In the genomic region with DNA sequence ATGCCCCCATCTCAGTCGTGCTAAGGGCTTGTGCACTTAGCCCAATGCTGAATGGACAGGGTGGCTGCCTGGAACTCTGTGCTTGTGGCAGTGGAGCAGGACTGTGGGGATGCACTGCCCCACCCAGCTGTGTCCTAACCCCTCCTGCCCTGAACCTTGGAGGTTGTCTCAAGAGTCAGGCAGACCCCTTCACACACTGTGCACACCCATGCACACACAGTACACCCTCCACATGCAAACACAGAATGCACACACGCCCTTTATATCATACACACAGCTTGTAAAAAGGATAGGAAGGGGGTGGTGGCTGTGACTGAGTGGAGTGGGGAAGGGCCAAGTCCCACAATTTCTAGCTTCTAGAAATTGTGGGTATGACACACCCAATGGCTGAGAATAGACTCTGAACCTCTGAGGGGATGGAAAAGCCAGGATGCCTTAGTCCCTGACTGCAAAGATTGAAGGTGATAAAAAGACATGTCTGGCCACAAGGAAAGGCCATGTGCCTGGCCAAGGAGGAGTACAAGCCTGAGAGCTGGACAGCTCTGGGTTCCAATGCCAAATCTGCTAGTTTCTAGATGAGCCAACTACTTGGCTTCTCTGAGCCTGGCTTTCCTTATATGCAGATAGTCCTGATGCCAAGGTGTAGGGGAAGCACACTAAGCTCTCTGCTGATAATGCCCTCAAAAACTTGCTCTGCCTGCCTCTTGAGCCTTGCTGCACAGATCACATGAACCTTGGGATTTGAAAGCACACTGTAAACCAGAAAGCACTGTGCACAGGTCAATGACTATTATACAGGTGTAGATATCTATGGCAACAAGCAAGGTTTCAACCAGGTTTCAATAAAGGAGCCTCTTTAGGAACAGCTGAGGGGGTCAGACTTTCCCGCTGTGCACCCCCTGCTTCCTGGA, we compare ENCODE assay signal across 13 cellular contexts. TPM values are rescaled to one million over a fixed set of nuclear protein-coding genes. Genes with fewer than 3 reads are reported as not detected.
DNase-seq lines count a peak whose midpoint lies in the region; ATAC-seq, FAIRE-seq and TF ChIP-seq lines count a peak whose summit lies in the region.
"Had no signal": no experiment of that assay in that cellular context is flagged by ENCODE, and none has a peak within 500 bp of the region (broad histone marks: within the 10 kb centered on the region; RNA-seq: fewer than 3 reads in every experiment).

No MANE protein-coding gene starts in this region.

- TF ChIP-seq RAD21 in H1 (IDR thresholded peaks at IDR 0.05 in 1 of 2, conservative IDR thresholded peaks at IDR 0.05 in 1 of 2; ENCODE audit: low read depth in 2 of 2, low read length in 2 of 2), result no peak

- no peaks in the 10 kb centered on the region for H3K9me3 ChIP-seq in H1 (ENCODE audit: insufficient read depth in 2 of 2, low read depth in 1 of 2, low read length in 1 of 2)
- H3K9me3 ChIP-seq in effector memory CD4-positive, alpha-beta T cell (ENCODE audit: control insufficient read depth, low read length), result no peaks in the 10 kb centered on the region
- H3K9me3 ChIP-seq: SJSA1 had no signal

- no peak overlapping the region for H3K9ac ChIP-seq in H1 (replicated peaks in 1 of 4; ENCODE audit: extremely low read depth in 1 of 4, low read depth in 3 of 4, low read length in 3 of 4)

- H3K27ac Mint-ChIP-seq in HFFc6, result no peak overlapping the region; the same call in 1 of the 2 replicates
- H3K27ac Mint-ChIP-seq in natural killer cell treated with Interleukin-12 subunit alpha and Interleukin-12 subunit beta and Interleukin-15 and Interleukin-18, amount 100 ng/mL, for 72 hours, result no peak overlapping the region
- H3K27ac Mint-ChIP-seq: natural killer cell had no signal

- H2BK5ac ChIP-seq in H1 (ENCODE audit: low read depth, low read length), result no peak overlapping the region

- 77% methylated on average over 3 of the region's 3 CpGs; no CpG with 5 or more reads in 1 of the 2 experiments for WGBS in H1 (ENCODE audit: extremely low coverage in 1 of 2, insufficient coverage in 1 of 2, insufficient read length in 1 of 2, insufficient replicate concordance in 2 of 2, low coverage in 1 of 2, low lambda C conversion rate in 2 of 2, missing lambda C conversion rate in 1 of 2), 2 experiments

- TF ChIP-seq EP300 in H1 (IDR thresholded peaks at IDR 0.05; ENCODE audit: borderline replicate concordance in 1 of 2, low read depth in 2 of 2, low read length in 2 of 2), result no peak

- H3K36me3 Mint-ChIP-seq in HFFc6 (ENCODE audit: low read depth), result peaks cover 5% of the 10 kb centered on the region
- H3K36me3 Mint-ChIP-seq in natural killer cell treated with Interleukin-12 subunit alpha and Interleukin-12 subunit beta and Interleukin-15 and Interleukin-18, amount 100 ng/mL, for 72 hours, result no peaks in the 10 kb centered on the region
- H3K36me3 Mint-ChIP-seq: natural killer cell had no signal

- H2AFZ ChIP-seq in H1 (ENCODE audit: low read length), result no peak overlapping the region

- H3K4me3 Mint-ChIP-seq in HFFc6, result no peak overlapping the region
- no peak overlapping the region for H3K4me3 Mint-ChIP-seq in natural killer cell treated with Interleukin-12 subunit alpha and Interleukin-12 subunit beta and Interleukin-15 and Interleukin-18, amount 100 ng/mL, for 72 hours
- H3K4me3 Mint-ChIP-seq: natural killer cell had no signal

- H3K4ac ChIP-seq in H1 (replicated peaks; ENCODE audit: insufficient read length, low read depth, low read length), result no peak overlapping the region

- H3K27me3 Mint-ChIP-seq in HFFc6 (ENCODE audit: insufficient read depth), result no peaks in the 10 kb centered on the region
- peaks cover 7 to 12% of the 10 kb centered on the region in 2 donors for H3K27me3 Mint-ChIP-seq in natural killer cell treated with Interleukin-12 subunit alpha and Interleukin-12 subunit beta and Interleukin-15 and Interleukin-18, amount 100 ng/mL, for 72 hours

- no peaks in the 10 kb centered on the region for H3K9me3 Mint-ChIP-seq in HFFc6
- no peaks in the 10 kb centered on the region for H3K9me3 Mint-ChIP-seq in natural killer cell treated with Interleukin-12 subunit alpha and Interleukin-12 subunit beta and Interleukin-15 and Interleukin-18, amount 100 ng/mL, for 72 hours

- peaks cover 5% of the 10 kb centered on the region; the same call in 1 of the 2 replicates for H3K79me1 ChIP-seq in H1 (ENCODE audit: low read depth, low read length)

- no peaks in the 10 kb centered on the region for H3K23me2 ChIP-seq in H1 (ENCODE audit: low read depth, low read length)

- TF ChIP-seq POLR2A in H1 (IDR thresholded peaks at IDR 0.05; ENCODE audit: control extremely low read depth in 1 of 2, low read depth in 2 of 2, low read length in 2 of 2), result no peak; a peak in 1 of 3 replicates

- peaks cover 12% of the 10 kb centered on the region for H3K4me1 Mint-ChIP-seq in HFFc6 (ENCODE audit: low read depth)
- H3K4me1 Mint-ChIP-seq in natural killer cell treated with Interleukin-12 subunit alpha and Interleukin-12 subunit beta and Interleukin-15 and Interleukin-18, amount 100 ng/mL, for 72 hours (ENCODE audit: low read depth in 2 of 2), result no peaks in the 10 kb centered on the region
- H3K4me1 Mint-ChIP-seq: natural killer cell had no signal

- H2BK120ac ChIP-seq in H1 (replicated peaks; ENCODE audit: low read depth, low read length), result no peak overlapping the region

- DNase-seq in HFFc6 (peak; percentile 6), H1 (ENCODE audit: low read depth in 1 of 2, low spot score in 2 of 2) (no peak), NCI-H2107 (lab: John Stamatoyannopoulos, UW) (no peak), HEK293T (ENCODE audit: extremely low spot score) (no peak)
- DNase-seq in natural killer cell treated with Interleukin-12 subunit alpha and Interleukin-12 subunit beta and Interleukin-15 and Interleukin-18, amount 100 ng/mL, for 72 hours (ENCODE audit: low spot score), result no peak
- no peak for DNase-seq in effector memory CD4-positive, alpha-beta T cell
- DNase-seq: activated CD8-positive, alpha-beta memory T cell treated with anti-CD3 and anti-CD28 coated beads, Interleukin-2, amount 50 U/mL, for 4 hours; natural killer cell; NCI-H510A; stimulated activated CD8-positive, alpha-beta memory T cell treated with anti-CD3 and anti-CD28 coated beads, Interleukin-4, amount 100 ng/mL, for 48 hours had no signal

- no peak overlapping the region for H3K14ac ChIP-seq in H1 (ENCODE audit: insufficient read length)

- no peak overlapping the region for H3K4me3 ChIP-seq in H1 (ENCODE audit: extremely low read depth in 1 of 4, insufficient read depth in 2 of 4, low read depth in 3 of 4, low read length in 4 of 4)
- no peak overlapping the region for H3K4me3 ChIP-seq in effector memory CD4-positive, alpha-beta T cell (ENCODE audit: insufficient read depth, low read depth, low read length, poor library complexity, severe bottlenecking)
- H3K4me3 ChIP-seq: SJSA1 had no signal

- H4K91ac ChIP-seq in H1 (replicated peaks; ENCODE audit: insufficient read length, low read length), result no peak overlapping the region

- H4K5ac ChIP-seq in H1 (ENCODE audit: insufficient read length, low read depth, low read length), result no peak overlapping the region

- H3K79me2 ChIP-seq in H1 (ENCODE audit: control insufficient read depth in 1 of 2, insufficient read depth in 2 of 2, low read length in 2 of 2), result no peaks in the 10 kb centered on the region

- H3K23ac ChIP-seq in H1 (ENCODE audit: insufficient read length), result no peak overlapping the region

- no peak for FAIRE-seq in H1 (lab: Jason Lieb, UNC)

- no peak overlapping the region; the same call in 1 of the 2 replicates for H2BK15ac ChIP-seq in H1 (ENCODE audit: low read length)

- H3K4me2 ChIP-seq in H1 (ENCODE audit: insufficient read depth in 1 of 2, low read depth in 2 of 2, low read length in 2 of 2), result no peak overlapping the region

- no peak overlapping the region for H3K18ac ChIP-seq in H1 (ENCODE audit: extremely low read depth, low read length)

- H4K20me1 ChIP-seq in H1 (replicated peaks in 1 of 2; ENCODE audit: control insufficient read depth in 1 of 2, insufficient read depth in 2 of 2, low read length in 2 of 2), result peaks cover 7 to 17% of the 10 kb centered on the region in 2 experiments

- no peaks in the 10 kb centered on the region for H3K27me3 ChIP-seq in H1 (replicated peaks in 1 of 4; ENCODE audit: control insufficient read depth in 3 of 4, extremely low read depth in 1 of 4, insufficient read depth in 3 of 4, low read length in 3 of 4)
- H3K27me3 ChIP-seq in effector memory CD4-positive, alpha-beta T cell (replicated peaks; ENCODE audit: control insufficient read depth, insufficient read depth, low read length, poor library complexity, severe bottlenecking), result no peaks in the 10 kb centered on the region
- H3K27me3 ChIP-seq: SJSA1 had no signal

- no peak overlapping the region for H2AK5ac ChIP-seq in H1 (ENCODE audit: low read depth, low read length)

- peaks cover 14 to 44% (median 33%) of the 10 kb centered on the region in 4 experiments for H3K36me3 ChIP-seq in H1 (ENCODE audit: control insufficient read depth in 2 of 4, insufficient read depth in 4 of 4, low read length in 3 of 4)
- H3K36me3 ChIP-seq in effector memory CD4-positive, alpha-beta T cell (ENCODE audit: control insufficient read depth, insufficient read depth, low read length), result no peaks in the 10 kb centered on the region
- H3K36me3 ChIP-seq: SJSA1 had no signal

- POLR2A ChIA-PET in H1 (lab: Charles Lee; ENCODE audit: partially characterized antibody), result interaction anchor here (0.6 to 17.4 kb wide), 18 partner anchors 8 to 139 kb away, joined by 3 to 297 read pairs (median 4); partner anchors contain the start of genes EIF4B, KRT18 and KRT8
- POLR2A ChIA-PET in HEK293T (lab: Yijun Ruan, JAX), result interaction anchor here (1.0 to 1.7 kb wide), 2 partner anchors 8 to 110 kb away, joined by 3 to 5 read pairs; partner anchors contain the start of genes EIF4B and KRT8

- peak; percentile 46 to 50 for ATAC-seq in natural killer cell treated with Interleukin-12 subunit alpha and Interleukin-12 subunit beta and Interleukin-15 and Interleukin-18, amount 100 ng/mL, for 72 hours
- no peak for ATAC-seq in HG03108 (IDR thresholded peaks at IDR 0.05; ENCODE audit: unreplicated experiment)

- no peak overlapping the region for H2BK12ac ChIP-seq in H1 (ENCODE audit: low read depth, low read length)

- H3K56ac ChIP-seq in H1 (replicated peaks; ENCODE audit: insufficient read length, low read depth, low read length), result no peak overlapping the region

- H2BK20ac ChIP-seq in H1 (ENCODE audit: low read length), result no peak overlapping the region

- peak overlapping the region; percentile 53 for H3K27ac ChIP-seq in 22Rv1
- no peak overlapping the region for H3K27ac ChIP-seq in H1 (ENCODE audit: low read depth, low read length)
- no peak overlapping the region for H3K27ac ChIP-seq in effector memory CD4-positive, alpha-beta T cell (ENCODE audit: insufficient read depth, low read length, poor library complexity, severe bottlenecking)
- H3K27ac ChIP-seq: SJSA1 had no signal

- H3K4me1 ChIP-seq in H1 (replicated peaks in 1 of 4; ENCODE audit: control insufficient read depth in 3 of 4, insufficient read depth in 4 of 4, low read length in 3 of 4), result no peaks in the 10 kb centered on the region
- H3K4me1 ChIP-seq in effector memory CD4-positive, alpha-beta T cell (ENCODE audit: control insufficient read depth, insufficient read depth, low read length, poor library complexity, severe bottlenecking), result no peaks in the 10 kb centered on the region
- H3K4me1 ChIP-seq: SJSA1 had no signal

- no peak overlapping the region; the same call in 1 of the 2 replicates for H4K8ac ChIP-seq in H1 (ENCODE audit: extremely low read depth, insufficient read depth, low read length)

- CTCF ChIA-PET in H1 (lab: Charles Lee; ENCODE audit: partially characterized antibody) (interaction anchor here (0.8 to 36.8 kb wide), 12 partner anchors 8 to 519 kb away, joined by 3 to 1250 read pairs (median 20); partner anchors contain the start of genes KRT18 and KRT8), HEK293T (lab: Yijun Ruan, JAX) (interaction anchor here (0.8 to 2.7 kb wide), 3 partner anchors 11 to 84 kb away, joined by 3 to 15 read pairs (median 13); no protein-coding TSS in a partner anchor)

- TF ChIP-seq CTCF in 22Rv1 (IDR thresholded peaks at IDR 0.05), result no peak
- no peak for TF ChIP-seq CTCF in HFFc6 (IDR thresholded peaks at IDR 0.05)
- TF ChIP-seq CTCF in H1 (IDR thresholded peaks at IDR 0.05; ENCODE audit: control extremely low read depth in 1 of 3, insufficient read depth in 1 of 3, low read depth in 1 of 3, low read length in 3 of 3), result no peak

RNA-seq across cellular contexts. Expression of gene KRT8, which starts 8.4 kb away (rescaled TPM):
- 10 to 100 TPM; 41.4 to 50.4 (median 44.8) TPM for total RNA-seq in HFFc6 (2021; fragmentation: NEBNext Ultra II Directional; extraction: Animal tissue kit (Norgen Biotek cat#: 25700))
- 283 and 290 TPM in 2 replicates for total RNA-seq in H1 (2021; fragmentation: NEBNext Ultra II Directional; extraction: Animal tissue kit (Norgen Biotek cat#: 25700))
- 280 and 311 TPM in 2 replicates for polyA plus RNA-seq in H1 (2011; rRNA removed)
- 279 TPM for polyA plus RNA-seq in H1 (2011; cell fraction: cytosol; rRNA removed)
- 247 TPM for polyA plus RNA-seq in H1 (2011; cell fraction: nucleus; rRNA removed)
- polyA plus RNA-seq in H1 (2012, experiment 1 of 2), result 299 to 366 TPM (median 352 TPM) in 4 replicates
- 463 TPM for polyA plus RNA-seq in H1 (2012, experiment 2 of 2)
- 311 TPM for polyA plus RNA-seq in H1 (2013, experiment 1 of 2)
- 291 TPM for polyA plus RNA-seq in H1 (2013, experiment 2 of 2)
- 235 and 239 TPM in 2 replicates for polyA minus RNA-seq in H1 (2011; rRNA and poly(A)+ RNA removed)
- 185 TPM for polyA minus RNA-seq in H1 (2011; cell fraction: cytosol; rRNA and poly(A)+ RNA removed)
- 128 TPM for polyA minus RNA-seq in H1 (2011; cell fraction: nucleus; rRNA and poly(A)+ RNA removed)
- under 1 TPM in 1 of 2 donors, not detected in 1; 0.33 TPM for total RNA-seq in natural killer cell treated with Interleukin-12 subunit alpha and Interleukin-12 subunit beta and Interleukin-15 and Interleukin-18, amount 100 ng/mL, for 72 hours

RNA-seq across cellular contexts. Expression of gene KRT78, which starts 47.7 kb away (rescaled TPM):
- under 1 TPM in 1 of 6 experiments, not detected in 5; 0.30 TPM for total RNA-seq in HFFc6 (2021; fragmentation: NEBNext Ultra II Directional; extraction: Animal tissue kit (Norgen Biotek cat#: 25700))
- not detected in 2 replicates for total RNA-seq in H1 (2021; fragmentation: NEBNext Ultra II Directional; extraction: Animal tissue kit (Norgen Biotek cat#: 25700))
- polyA plus RNA-seq in H1 (2011; rRNA removed), result not detected in 2 replicates
- polyA plus RNA-seq in H1 (2011; cell fraction: cytosol; rRNA removed), result not detected
- not detected for polyA plus RNA-seq in H1 (2011; cell fraction: nucleus; rRNA removed)
- polyA plus RNA-seq in H1 (2012, experiment 1 of 2), result not detected in 4 replicates
- not detected for polyA plus RNA-seq in H1 (2012, experiment 2 of 2)
- not detected for polyA plus RNA-seq in H1 (2013, experiment 1 of 2)
- not detected for polyA plus RNA-seq in H1 (2013, experiment 2 of 2)
- not detected in 2 replicates for polyA minus RNA-seq in H1 (2011; rRNA and poly(A)+ RNA removed)
- polyA minus RNA-seq in H1 (2011; cell fraction: cytosol; rRNA and poly(A)+ RNA removed), result not detected
- polyA minus RNA-seq in H1 (2011; cell fraction: nucleus; rRNA and poly(A)+ RNA removed), result not detected
- total RNA-seq in natural killer cell treated with Interleukin-12 subunit alpha and Interleukin-12 subunit beta and Interleukin-15 and Interleukin-18, amount 100 ng/mL, for 72 hours, result not detected
- total RNA-seq: natural killer cell had no signal

RNA-seq across cellular contexts. Expression of gene KRT18, which starts 52.5 kb away (rescaled TPM):
- total RNA-seq in HFFc6 (2021; fragmentation: NEBNext Ultra II Directional; extraction: Animal tissue kit (Norgen Biotek cat#: 25700)), result 100 to 1,000 TPM; 556 to 745 (median 582) TPM
- total RNA-seq in H1 (2021; fragmentation: NEBNext Ultra II Directional; extraction: Animal tissue kit (Norgen Biotek cat#: 25700)), result 375 and 391 TPM in 2 replicates
- 236 and 263 TPM in 2 replicates for polyA plus RNA-seq in H1 (2011; rRNA removed)
- 320 TPM for polyA plus RNA-seq in H1 (2011; cell fraction: cytosol; rRNA removed)
- polyA plus RNA-seq in H1 (2011; cell fraction: nucleus; rRNA removed), result 356 TPM
- polyA plus RNA-seq in H1 (2012, experiment 1 of 2), result 381 to 481 TPM (median 444 TPM) in 4 replicates
- polyA plus RNA-seq in H1 (2012, experiment 2 of 2), result 459 TPM
- polyA plus RNA-seq in H1 (2013, experiment 1 of 2), result 314 TPM
- polyA plus RNA-seq in H1 (2013, experiment 2 of 2), result 311 TPM
- 184 and 221 TPM in 2 replicates for polyA minus RNA-seq in H1 (2011; rRNA and poly(A)+ RNA removed)
- 173 TPM for polyA minus RNA-seq in H1 (2011; cell fraction: cytosol; rRNA and poly(A)+ RNA removed)
- 115 TPM for polyA minus RNA-seq in H1 (2011; cell fraction: nucleus; rRNA and poly(A)+ RNA removed)
- total RNA-seq in natural killer cell treated with Interleukin-12 subunit alpha and Interleukin-12 subunit beta and Interleukin-15 and Interleukin-18, amount 100 ng/mL, for 72 hours, result under 1 TPM; 0.67 to 0.74 TPM

Comparison
In these comparisons a context has a peak if more than half of its experiments do, and no peak if none do; other contexts are left out.
1. RNA of gene KRT8, which starts 8.4 kb away (total RNA-seq): 283 to 290 TPM in H1 and 41.4 to 50.4 TPM in HFFc6; 0.33 TPM in natural killer cell treated with Interleukin-12 subunit alpha and Interleukin-12 subunit beta and Interleukin-15 and Interleukin-18, amount 100 ng/mL, for 72 hours; every median in the first group is over 10 times any median in the second.
2. RNA of gene KRT18, which starts 52.5 kb away (total RNA-seq): 556 to 745 TPM in HFFc6 and 375 to 391 TPM in H1; 0.67 to 0.74 TPM in natural killer cell treated with Interleukin-12 subunit alpha and Interleukin-12 subunit beta and Interleukin-15 and Interleukin-18, amount 100 ng/mL, for 72 hours; every median in the first group is over 100 times any median in the second.